2 cellular contexts compared by ENCODE assay signal in genomic region chr22:33886696-33887095, GRCh38.
TF ChIP-seq lines count a peak whose summit lies in the region.

No MANE protein-coding gene starts in this region.

TF ChIP-seq in GM23338, 12 proteins besides CTCF, POLR2A, EP300 and RAD21:
- TF ChIP-seq REST (IDR thresholded peaks at IDR 0.05; ENCODE audit: unreplicated experiment) (no peak), ZNF331 (CRISPR knock-in tag; IDR thresholded peaks at IDR 0.05; ENCODE audit: low read depth) (no peak), STAT1 (IDR thresholded peaks at IDR 0.05; ENCODE audit: unreplicated experiment) (no peak), ZNF462 (CRISPR knock-in tag; IDR thresholded peaks at IDR 0.05) (no peak), JUNB (IDR thresholded peaks at IDR 0.05; ENCODE audit: unreplicated experiment) (no peak), NANOG (IDR thresholded peaks at IDR 0.05; ENCODE audit: borderline replicate concordance) (no peak), POLR2AphosphoS5 (IDR thresholded peaks at IDR 0.05; ENCODE audit: low read depth) (no peak), EZH2 (IDR thresholded peaks at IDR 0.05; ENCODE audit: low read depth, unreplicated experiment) (no peak), EZH2phosphoT487 (IDR thresholded peaks at IDR 0.05; ENCODE audit: unreplicated experiment) (no peak), CREB1 (CRISPR knock-in tag; IDR thresholded peaks at IDR 0.05; ENCODE audit: low read depth) (no peak), ZNF114 (CRISPR knock-in tag; IDR thresholded peaks at IDR 0.05) (no peak), ETS1 (IDR thresholded peaks at IDR 0.05) (no peak)

TF ChIP-seq in H1, 55 proteins besides CTCF, POLR2A, EP300 and RAD21 (continued from another document):
- TF ChIP-seq FOSL1 (IDR thresholded peaks at IDR 0.05; ENCODE audit: insufficient read depth, low read depth, low read length): no peak
